ENCODE assay signal across 1 cellular context in the genomic region with DNA sequence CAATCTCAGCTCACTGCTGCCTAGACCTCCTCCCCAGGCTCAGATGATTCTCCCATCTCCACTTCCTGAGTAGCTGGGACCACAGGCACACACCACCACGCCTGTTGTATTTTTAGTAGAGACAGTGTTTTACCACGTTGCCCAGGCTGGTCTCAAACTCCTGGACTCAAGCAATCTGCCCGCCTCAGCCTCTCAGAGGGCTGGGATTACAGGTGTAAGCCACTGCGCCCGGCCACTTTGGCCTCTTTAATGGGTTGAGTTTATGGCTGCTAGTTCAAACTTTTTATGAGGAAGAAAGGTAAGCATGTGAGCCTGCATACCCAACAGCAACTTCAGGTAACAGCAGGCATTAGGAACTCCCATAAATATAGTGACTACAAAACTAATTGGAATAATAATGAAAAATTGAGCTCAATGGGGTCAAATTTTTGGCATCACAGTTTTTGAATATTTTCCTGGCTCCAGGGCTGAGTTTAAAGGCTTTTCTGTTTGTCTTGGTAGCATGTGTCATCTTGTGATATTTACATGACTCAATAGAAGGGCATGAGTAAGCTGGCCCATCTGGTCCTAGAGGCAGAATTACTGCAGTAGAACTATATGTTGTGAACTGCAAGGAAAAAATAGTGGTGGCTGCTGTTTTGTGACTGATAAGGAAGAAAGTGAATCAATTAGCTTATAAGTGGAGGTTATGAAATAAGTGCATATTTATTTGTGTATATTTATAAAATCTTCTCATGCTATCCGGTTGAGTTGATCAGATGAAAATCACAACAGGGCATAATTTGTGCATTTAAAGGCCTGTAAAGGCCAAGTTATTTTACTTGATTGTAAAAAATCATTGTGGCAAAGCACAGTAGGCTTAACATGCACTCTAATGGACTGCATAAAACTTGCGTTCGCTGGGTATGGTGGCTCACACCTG.
A peak's percentile ranks its signal among the peaks of the same experiment; 100 is the strongest.
TF ChIP-seq lines count a peak whose summit lies in the region.

No MANE protein-coding gene starts in this region.

TF ChIP-seq in HepG2, 621 proteins besides CTCF, POLR2A, EP300 and RAD21 (continued from another document and continues in another):
- TF ChIP-seq, protein P1, sequence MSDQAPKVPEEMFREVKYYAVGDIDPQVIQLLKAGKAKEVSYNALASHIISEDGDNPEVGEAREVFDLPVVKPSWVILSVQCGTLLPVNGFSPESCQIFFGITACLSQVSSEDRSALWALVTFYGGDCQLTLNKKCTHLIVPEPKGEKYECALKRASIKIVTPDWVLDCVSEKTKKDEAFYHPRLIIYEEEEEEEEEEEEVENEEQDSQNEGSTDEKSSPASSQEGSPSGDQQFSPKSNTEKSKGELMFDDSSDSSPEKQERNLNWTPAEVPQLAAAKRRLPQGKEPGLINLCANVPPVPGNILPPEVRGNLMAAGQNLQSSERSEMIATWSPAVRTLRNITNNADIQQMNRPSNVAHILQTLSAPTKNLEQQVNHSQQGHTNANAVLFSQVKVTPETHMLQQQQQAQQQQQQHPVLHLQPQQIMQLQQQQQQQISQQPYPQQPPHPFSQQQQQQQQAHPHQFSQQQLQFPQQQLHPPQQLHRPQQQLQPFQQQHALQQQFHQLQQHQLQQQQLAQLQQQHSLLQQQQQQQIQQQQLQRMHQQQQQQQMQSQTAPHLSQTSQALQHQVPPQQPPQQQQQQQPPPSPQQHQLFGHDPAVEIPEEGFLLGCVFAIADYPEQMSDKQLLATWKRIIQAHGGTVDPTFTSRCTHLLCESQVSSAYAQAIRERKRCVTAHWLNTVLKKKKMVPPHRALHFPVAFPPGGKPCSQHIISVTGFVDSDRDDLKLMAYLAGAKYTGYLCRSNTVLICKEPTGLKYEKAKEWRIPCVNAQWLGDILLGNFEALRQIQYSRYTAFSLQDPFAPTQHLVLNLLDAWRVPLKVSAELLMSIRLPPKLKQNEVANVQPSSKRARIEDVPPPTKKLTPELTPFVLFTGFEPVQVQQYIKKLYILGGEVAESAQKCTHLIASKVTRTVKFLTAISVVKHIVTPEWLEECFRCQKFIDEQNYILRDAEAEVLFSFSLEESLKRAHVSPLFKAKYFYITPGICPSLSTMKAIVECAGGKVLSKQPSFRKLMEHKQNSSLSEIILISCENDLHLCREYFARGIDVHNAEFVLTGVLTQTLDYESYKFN (CRISPR knock-in tag; conservative IDR thresholded peaks at IDR 0.05): no peak; the same call in 1 of the 2 replicates
- TF ChIP-seq IRF2 (CRISPR knock-in tag; IDR thresholded peaks at IDR 0.05) (peak; percentile 37; the same call in 1 of the 2 replicates), SMARCE1 (IDR thresholded peaks at IDR 0.05; ENCODE audit: borderline replicate concordance) (peak; percentile 93), FOXA1 (IDR thresholded peaks at IDR 0.05) (no peak), FOXA1 (CRISPR knock-in tag; IDR thresholded peaks at IDR 0.05) (peak; percentile 73), ZEB1 (IDR thresholded peaks at IDR 0.05; ENCODE audit: insufficient replicate concordance, low read depth) (no peak), ZNF17 (CRISPR knock-in tag; IDR thresholded peaks at IDR 0.05) (no peak), MEIS2 (CRISPR knock-in tag; IDR thresholded peaks at IDR 0.05) (no peak), ZFP37 (CRISPR knock-in tag; IDR thresholded peaks at IDR 0.05; ENCODE audit: borderline replicate concordance) (no peak), ZNF510 (CRISPR knock-in tag; IDR thresholded peaks at IDR 0.05; ENCODE audit: low read depth) (no peak), MED13 (CRISPR knock-in tag; IDR thresholded peaks at IDR 0.05) (no peak), RXRB (CRISPR knock-in tag; IDR thresholded peaks at IDR 0.05; ENCODE audit: borderline replicate concordance) (peak; percentile 77; the same call in 1 of the 2 replicates), ZNF7 (CRISPR knock-in tag; IDR thresholded peaks at IDR 0.05) (no peak), PAWR (CRISPR knock-in tag; IDR thresholded peaks at IDR 0.05; ENCODE audit: borderline replicate concordance) (no peak), CBX2 (IDR thresholded peaks at IDR 0.05; ENCODE audit: low read depth, low read length) (no peak), CBX2 (CRISPR knock-in tag; IDR thresholded peaks at IDR 0.05; ENCODE audit: low read depth) (no peak), NRL (CRISPR knock-in tag; IDR thresholded peaks at IDR 0.05; ENCODE audit: borderline replicate concordance) (no peak), ZNF10 (CRISPR knock-in tag; IDR thresholded peaks at IDR 0.05; ENCODE audit: borderline replicate concordance, low read depth) (no peak), HDAC1 (CRISPR knock-in tag; IDR thresholded peaks at IDR 0.05) (no peak), ZNF225 (CRISPR knock-in tag; IDR thresholded peaks at IDR 0.05) (no peak), ZNF777 (CRISPR knock-in tag; IDR thresholded peaks at IDR 0.05) (no peak), RARA (CRISPR knock-in tag; IDR thresholded peaks at IDR 0.05) (peak; percentile 70), ZNF75D (CRISPR knock-in tag; IDR thresholded peaks at IDR 0.05; ENCODE audit: borderline replicate concordance) (no peak), GABPB1 (CRISPR knock-in tag; IDR thresholded peaks at IDR 0.05) (no peak), ZNF101 (CRISPR knock-in tag; IDR thresholded peaks at IDR 0.05; ENCODE audit: borderline replicate concordance, low read depth) (no peak), CREM (IDR thresholded peaks at IDR 0.05) (peak; percentile 58), CREM (CRISPR knock-in tag; IDR thresholded peaks at IDR 0.05) (no peak)
- TF ChIP-seq, protein P2, sequence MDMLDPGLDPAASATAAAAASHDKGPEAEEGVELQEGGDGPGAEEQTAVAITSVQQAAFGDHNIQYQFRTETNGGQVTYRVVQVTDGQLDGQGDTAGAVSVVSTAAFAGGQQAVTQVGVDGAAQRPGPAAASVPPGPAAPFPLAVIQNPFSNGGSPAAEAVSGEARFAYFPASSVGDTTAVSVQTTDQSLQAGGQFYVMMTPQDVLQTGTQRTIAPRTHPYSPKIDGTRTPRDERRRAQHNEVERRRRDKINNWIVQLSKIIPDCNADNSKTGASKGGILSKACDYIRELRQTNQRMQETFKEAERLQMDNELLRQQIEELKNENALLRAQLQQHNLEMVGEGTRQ (IDR thresholded peaks at IDR 0.05; ENCODE audit: low read depth, low read length): no peak
- TF ChIP-seq, protein P2 (CRISPR knock-in tag; IDR thresholded peaks at IDR 0.05; ENCODE audit: borderline replicate concordance): no peak
- TF ChIP-seq, protein P3, sequence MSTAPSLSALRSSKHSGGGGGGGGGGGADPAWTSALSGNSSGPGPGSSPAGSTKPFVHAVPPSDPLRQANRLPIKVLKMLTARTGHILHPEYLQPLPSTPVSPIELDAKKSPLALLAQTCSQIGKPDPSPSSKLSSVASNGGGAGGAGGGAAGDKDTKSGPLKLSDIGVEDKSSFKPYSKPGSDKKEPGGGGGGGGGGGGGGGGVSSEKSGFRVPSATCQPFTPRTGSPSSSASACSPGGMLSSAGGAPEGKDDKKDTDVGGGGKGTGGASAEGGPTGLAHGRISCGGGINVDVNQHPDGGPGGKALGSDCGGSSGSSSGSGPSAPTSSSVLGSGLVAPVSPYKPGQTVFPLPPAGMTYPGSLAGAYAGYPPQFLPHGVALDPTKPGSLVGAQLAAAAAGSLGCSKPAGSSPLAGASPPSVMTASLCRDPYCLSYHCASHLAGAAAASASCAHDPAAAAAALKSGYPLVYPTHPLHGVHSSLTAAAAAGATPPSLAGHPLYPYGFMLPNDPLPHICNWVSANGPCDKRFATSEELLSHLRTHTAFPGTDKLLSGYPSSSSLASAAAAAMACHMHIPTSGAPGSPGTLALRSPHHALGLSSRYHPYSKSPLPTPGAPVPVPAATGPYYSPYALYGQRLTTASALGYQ (CRISPR knock-in tag; IDR thresholded peaks at IDR 0.05): no peak
- TF ChIP-seq, protein P4, sequence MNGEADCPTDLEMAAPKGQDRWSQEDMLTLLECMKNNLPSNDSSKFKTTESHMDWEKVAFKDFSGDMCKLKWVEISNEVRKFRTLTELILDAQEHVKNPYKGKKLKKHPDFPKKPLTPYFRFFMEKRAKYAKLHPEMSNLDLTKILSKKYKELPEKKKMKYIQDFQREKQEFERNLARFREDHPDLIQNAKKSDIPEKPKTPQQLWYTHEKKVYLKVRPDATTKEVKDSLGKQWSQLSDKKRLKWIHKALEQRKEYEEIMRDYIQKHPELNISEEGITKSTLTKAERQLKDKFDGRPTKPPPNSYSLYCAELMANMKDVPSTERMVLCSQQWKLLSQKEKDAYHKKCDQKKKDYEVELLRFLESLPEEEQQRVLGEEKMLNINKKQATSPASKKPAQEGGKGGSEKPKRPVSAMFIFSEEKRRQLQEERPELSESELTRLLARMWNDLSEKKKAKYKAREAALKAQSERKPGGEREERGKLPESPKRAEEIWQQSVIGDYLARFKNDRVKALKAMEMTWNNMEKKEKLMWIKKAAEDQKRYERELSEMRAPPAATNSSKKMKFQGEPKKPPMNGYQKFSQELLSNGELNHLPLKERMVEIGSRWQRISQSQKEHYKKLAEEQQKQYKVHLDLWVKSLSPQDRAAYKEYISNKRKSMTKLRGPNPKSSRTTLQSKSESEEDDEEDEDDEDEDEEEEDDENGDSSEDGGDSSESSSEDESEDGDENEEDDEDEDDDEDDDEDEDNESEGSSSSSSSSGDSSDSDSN (CRISPR knock-in tag; IDR thresholded peaks at IDR 0.05): no peak
- TF ChIP-seq, protein P5, sequence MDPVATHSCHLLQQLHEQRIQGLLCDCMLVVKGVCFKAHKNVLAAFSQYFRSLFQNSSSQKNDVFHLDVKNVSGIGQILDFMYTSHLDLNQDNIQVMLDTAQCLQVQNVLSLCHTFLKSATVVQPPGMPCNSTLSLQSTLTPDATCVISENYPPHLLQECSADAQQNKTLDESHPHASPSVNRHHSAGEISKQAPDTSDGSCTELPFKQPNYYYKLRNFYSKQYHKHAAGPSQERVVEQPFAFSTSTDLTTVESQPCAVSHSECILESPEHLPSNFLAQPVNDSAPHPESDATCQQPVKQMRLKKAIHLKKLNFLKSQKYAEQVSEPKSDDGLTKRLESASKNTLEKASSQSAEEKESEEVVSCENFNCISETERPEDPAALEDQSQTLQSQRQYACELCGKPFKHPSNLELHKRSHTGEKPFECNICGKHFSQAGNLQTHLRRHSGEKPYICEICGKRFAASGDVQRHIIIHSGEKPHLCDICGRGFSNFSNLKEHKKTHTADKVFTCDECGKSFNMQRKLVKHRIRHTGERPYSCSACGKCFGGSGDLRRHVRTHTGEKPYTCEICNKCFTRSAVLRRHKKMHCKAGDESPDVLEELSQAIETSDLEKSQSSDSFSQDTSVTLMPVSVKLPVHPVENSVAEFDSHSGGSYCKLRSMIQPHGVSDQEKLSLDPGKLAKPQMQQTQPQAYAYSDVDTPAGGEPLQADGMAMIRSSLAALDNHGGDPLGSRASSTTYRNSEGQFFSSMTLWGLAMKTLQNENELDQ (CRISPR knock-in tag; IDR thresholded peaks at IDR 0.05; ENCODE audit: borderline replicate concordance): no peak
- TF ChIP-seq, protein P6, sequence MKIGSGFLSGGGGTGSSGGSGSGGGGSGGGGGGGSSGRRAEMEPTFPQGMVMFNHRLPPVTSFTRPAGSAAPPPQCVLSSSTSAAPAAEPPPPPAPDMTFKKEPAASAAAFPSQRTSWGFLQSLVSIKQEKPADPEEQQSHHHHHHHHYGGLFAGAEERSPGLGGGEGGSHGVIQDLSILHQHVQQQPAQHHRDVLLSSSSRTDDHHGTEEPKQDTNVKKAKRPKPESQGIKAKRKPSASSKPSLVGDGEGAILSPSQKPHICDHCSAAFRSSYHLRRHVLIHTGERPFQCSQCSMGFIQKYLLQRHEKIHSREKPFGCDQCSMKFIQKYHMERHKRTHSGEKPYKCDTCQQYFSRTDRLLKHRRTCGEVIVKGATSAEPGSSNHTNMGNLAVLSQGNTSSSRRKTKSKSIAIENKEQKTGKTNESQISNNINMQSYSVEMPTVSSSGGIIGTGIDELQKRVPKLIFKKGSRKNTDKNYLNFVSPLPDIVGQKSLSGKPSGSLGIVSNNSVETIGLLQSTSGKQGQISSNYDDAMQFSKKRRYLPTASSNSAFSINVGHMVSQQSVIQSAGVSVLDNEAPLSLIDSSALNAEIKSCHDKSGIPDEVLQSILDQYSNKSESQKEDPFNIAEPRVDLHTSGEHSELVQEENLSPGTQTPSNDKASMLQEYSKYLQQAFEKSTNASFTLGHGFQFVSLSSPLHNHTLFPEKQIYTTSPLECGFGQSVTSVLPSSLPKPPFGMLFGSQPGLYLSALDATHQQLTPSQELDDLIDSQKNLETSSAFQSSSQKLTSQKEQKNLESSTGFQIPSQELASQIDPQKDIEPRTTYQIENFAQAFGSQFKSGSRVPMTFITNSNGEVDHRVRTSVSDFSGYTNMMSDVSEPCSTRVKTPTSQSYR (CRISPR knock-in tag; IDR thresholded peaks at IDR 0.05; ENCODE audit: borderline replicate concordance): no peak
- TF ChIP-seq, protein P7, sequence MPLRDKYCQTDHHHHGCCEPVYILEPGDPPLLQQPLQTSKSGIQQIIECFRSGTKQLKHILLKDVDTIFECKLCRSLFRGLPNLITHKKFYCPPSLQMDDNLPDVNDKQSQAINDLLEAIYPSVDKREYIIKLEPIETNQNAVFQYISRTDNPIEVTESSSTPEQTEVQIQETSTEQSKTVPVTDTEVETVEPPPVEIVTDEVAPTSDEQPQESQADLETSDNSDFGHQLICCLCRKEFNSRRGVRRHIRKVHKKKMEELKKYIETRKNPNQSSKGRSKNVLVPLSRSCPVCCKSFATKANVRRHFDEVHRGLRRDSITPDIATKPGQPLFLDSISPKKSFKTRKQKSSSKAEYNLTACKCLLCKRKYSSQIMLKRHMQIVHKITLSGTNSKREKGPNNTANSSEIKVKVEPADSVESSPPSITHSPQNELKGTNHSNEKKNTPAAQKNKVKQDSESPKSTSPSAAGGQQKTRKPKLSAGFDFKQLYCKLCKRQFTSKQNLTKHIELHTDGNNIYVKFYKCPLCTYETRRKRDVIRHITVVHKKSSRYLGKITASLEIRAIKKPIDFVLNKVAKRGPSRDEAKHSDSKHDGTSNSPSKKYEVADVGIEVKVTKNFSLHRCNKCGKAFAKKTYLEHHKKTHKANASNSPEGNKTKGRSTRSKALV (CRISPR knock-in tag; IDR thresholded peaks at IDR 0.05): no peak
- TF ChIP-seq, protein P8, sequence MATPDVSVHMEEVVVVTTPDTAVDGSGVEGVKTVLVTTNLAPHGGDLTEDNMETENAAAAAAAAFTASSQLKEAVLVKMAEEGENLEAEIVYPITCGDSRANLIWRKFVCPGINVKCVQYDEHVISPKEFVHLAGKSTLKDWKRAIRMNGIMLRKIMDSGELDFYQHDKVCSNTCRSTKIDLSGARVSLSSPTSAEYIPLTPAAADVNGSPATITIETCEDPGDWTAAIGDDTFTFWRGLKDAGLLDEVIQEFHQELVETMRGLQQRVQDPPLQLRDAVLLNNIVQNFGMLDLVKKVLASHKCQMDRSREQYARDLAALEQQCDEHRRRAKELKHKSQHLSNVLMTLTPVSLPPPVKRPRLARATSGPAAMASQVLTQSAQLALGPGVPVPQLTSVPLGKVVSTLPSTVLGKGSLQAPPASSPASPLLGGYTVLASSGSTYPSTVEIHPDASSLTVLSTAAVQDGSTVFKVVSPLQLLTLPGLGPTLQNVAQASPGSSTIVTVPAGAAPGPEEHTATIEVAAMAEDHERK (CRISPR knock-in tag; IDR thresholded peaks at IDR 0.05; ENCODE audit: low read depth): no peak
